22 cellular contexts compared by ENCODE assay signal in genomic region chr5:23234153-23234729, GRCh38.
"Had no signal": no experiment of that assay in that cellular context is flagged by ENCODE, and none has a peak within 500 bp of the region (broad histone marks: within the 10 kb centered on the region; RNA-seq: fewer than 3 reads in every experiment).

No MANE protein-coding gene starts in this region.

- H3K79me2 ChIP-seq: parathyroid adenoma had no signal

- H3K27ac ChIP-seq: breast epithelium, dorsolateral prefrontal cortex, esophagus muscularis mucosa, gastrocnemius medialis, parathyroid adenoma, thoracic aorta had no signal

- ATAC-seq: effector memory CD8-positive, alpha-beta T cell; gastrocnemius medialis; left cardiac atrium; right cardiac atrium had no signal

- H3K36me3 ChIP-seq: breast epithelium, esophagus muscularis mucosa, gastrocnemius medialis, thoracic aorta had no signal

- H3K4me3 ChIP-seq: breast epithelium, dorsolateral prefrontal cortex, esophagus muscularis mucosa, gastrocnemius medialis, thoracic aorta had no signal

- H3K9me3 ChIP-seq: breast epithelium, esophagus muscularis mucosa, gastrocnemius medialis, thoracic aorta had no signal

- H3K27me3 ChIP-seq: breast epithelium, dorsolateral prefrontal cortex, esophagus muscularis mucosa, gastrocnemius medialis had no signal

- H2AFZ ChIP-seq: parathyroid adenoma had no signal

- DNase-seq: activated CD4-positive, alpha-beta memory T cell treated with anti-CD3 and anti-CD28 coated beads for 36 hours; activated CD4-positive, alpha-beta T cell treated with anti-CD3 and anti-CD28 coated beads for 4 hours; activated CD4-positive, CD25-positive, alpha-beta regulatory T cell; activated naive CD4-positive, alpha-beta T cell treated with anti-CD3 and anti-CD28 coated beads for 36 hours; activated naive CD8-positive, alpha-beta T cell treated with anti-CD3 and anti-CD28 coated beads, Interleukin-2, amount 10 ng/mL, durations not matched to agents 7 days and 5 days; activated T-cell treated with anti-CD3 and anti-CD28 coated beads, Interleukin-2, amount 50 U/mL, for 48 hours; amniotic stem cell; dorsolateral prefrontal cortex; effector memory CD8-positive, alpha-beta T cell; gastrocnemius medialis; hypothalamus; islet precursor cell; left cardiac atrium; nucleus accumbens; right cardiac atrium; stimulated activated CD4-positive, alpha-beta T cell treated with anti-CD3 and anti-CD28 coated beads, Interleukin-4, amount 100 ng/mL, for 24 hours; stimulated activated naive CD4-positive, alpha-beta T cell treated with Interleukin-2 at 50 U/mL for 16 hours; T1000 had no signal

- H3K4me1 ChIP-seq: breast epithelium, esophagus muscularis mucosa, gastrocnemius medialis, parathyroid adenoma had no signal

- H3K9ac ChIP-seq: parathyroid adenoma had no signal
